Comparison of ENCODE assay signal across 9 cellular contexts in the genomic region with DNA sequence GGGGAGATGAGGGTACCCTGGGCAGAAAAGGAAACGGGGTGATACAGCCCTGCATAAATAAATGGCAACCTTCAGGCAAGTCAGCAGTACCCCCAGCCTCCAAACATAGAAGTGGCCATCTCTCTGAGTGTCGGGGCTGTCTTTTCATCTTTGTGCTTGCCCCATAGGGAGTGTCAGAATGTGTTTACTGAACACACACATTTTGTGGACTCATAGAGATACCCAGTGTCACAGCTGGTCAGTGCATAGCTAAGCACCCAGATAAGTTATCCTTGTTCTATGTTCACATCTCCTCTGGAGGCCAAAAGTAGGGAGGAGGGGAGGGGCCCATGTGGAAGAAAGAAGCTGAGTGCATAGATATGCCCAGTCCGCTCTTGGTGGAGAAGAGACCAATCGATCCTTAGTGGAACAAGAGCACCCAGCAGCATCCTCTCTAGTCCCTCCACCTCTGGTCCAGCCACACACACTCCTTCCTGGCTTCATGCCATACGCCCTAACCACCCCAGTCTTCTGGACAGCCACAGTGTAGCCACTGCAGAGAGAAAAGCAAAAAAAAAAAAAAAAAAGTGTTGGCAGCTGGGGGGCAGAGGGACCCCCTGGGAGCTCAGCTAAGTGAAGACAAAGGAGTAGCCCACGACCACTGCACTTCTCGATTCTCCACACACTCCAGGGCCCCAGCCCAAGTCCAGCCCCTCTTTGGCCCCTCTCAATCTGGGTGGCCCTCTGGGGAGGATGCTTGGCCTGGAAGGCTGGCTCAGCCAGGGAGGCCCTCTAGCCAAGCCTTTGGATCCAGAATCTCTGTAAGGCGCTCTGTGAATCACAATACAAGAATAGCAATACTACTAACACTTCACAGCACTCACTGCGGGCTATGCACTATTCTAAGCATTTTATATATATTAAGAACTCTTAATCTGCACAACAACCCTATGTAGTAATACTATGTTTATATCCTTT. TPM values are rescaled to one million over a fixed set of nuclear protein-coding genes. Genes with fewer than 3 reads are reported as not detected.
DNase-seq lines count a peak whose midpoint lies in the region; TF ChIP-seq lines count a peak whose summit lies in the region.
"Had no signal": no experiment of that assay in that cellular context is flagged by ENCODE, and none has a peak within 500 bp of the region (broad histone marks: within the 10 kb centered on the region; RNA-seq: fewer than 3 reads in every experiment).

No MANE protein-coding gene starts in this region.

- H3K36me3 ChIP-seq in ascending aorta, result peaks cover 11 to 13% of the 10 kb centered on the region in 2 donors
- H3K36me3 ChIP-seq in hepatocyte (replicated peaks; ENCODE audit: insufficient read depth, low read depth), result no peaks in the 10 kb centered on the region
- peaks cover 4 to 9% (median 6%) of the 10 kb centered on the region in 3 donors for H3K36me3 ChIP-seq in skeletal muscle tissue (ENCODE audit: control insufficient read depth in 3 of 3, insufficient read depth in 3 of 3, low read length in 3 of 3)
- no peaks in the 10 kb centered on the region for H3K36me3 ChIP-seq in MM.1S (replicated peaks; ENCODE audit: insufficient read depth, low read length)

- H3K79me2 ChIP-seq in hepatocyte (no peaks in the 10 kb centered on the region), MM.1S (ENCODE audit: low read length) (no peaks in the 10 kb centered on the region)

- H3K9me3 ChIP-seq in ascending aorta (no peaks in the 10 kb centered on the region), hepatocyte (ENCODE audit: low read depth) (no peaks in the 10 kb centered on the region), skeletal muscle tissue (ENCODE audit: control insufficient read depth in 3 of 3, low read length in 3 of 3) (no peaks in the 10 kb centered on the region), MM.1S (replicated peaks; ENCODE audit: insufficient read depth, low read length) (no peaks in the 10 kb centered on the region)

- H3K4me2 ChIP-seq in hepatocyte, result peak overlapping the region; percentile 98
- H3K4me2 ChIP-seq in MM.1S (ENCODE audit: low read depth, low read length), result no peak overlapping the region
- H3K4me2 ChIP-seq: PC-9 had no signal

- WGBS in hepatocyte (ENCODE audit: low lambda C conversion rate, missing lambda C conversion rate), result 67% methylated on average over 8 of the region's 9 CpGs

- TF ChIP-seq CTCF in ascending aorta (IDR thresholded peaks at IDR 0.05), result no peak
- no peak for TF ChIP-seq CTCF in hepatocyte (IDR thresholded peaks at IDR 0.05; ENCODE audit: poor library complexity)
- no peak for TF ChIP-seq CTCF in MM.1S (IDR thresholded peaks at IDR 0.05; ENCODE audit: low read length)

- peak overlapping the region; percentile 70 to 85 for H3K4me3 ChIP-seq in ascending aorta
- H3K4me3 ChIP-seq in hepatocyte, result no peak overlapping the region
- peak overlapping the region; percentile 73 to 97 (median 90) for H3K4me3 ChIP-seq in skeletal muscle tissue (ENCODE audit: low read length in 3 of 3)
- no peak overlapping the region for H3K4me3 ChIP-seq in MM.1S (ENCODE audit: low read length)
- H3K4me3 ChIP-seq: PC-9 had no signal

- H3K4me1 ChIP-seq in ascending aorta, result peaks cover 6 to 47% of the 10 kb centered on the region in 2 donors
- no peaks in the 10 kb centered on the region for H3K4me1 ChIP-seq in hepatocyte (ENCODE audit: insufficient read depth)
- H3K4me1 ChIP-seq in skeletal muscle tissue (ENCODE audit: control insufficient read depth in 3 of 3, insufficient read depth in 3 of 3, low read length in 3 of 3), result peaks cover 60 to 78% (median 63%) of the 10 kb centered on the region in 3 donors
- H3K4me1 ChIP-seq in MM.1S (ENCODE audit: low read length), result peaks cover 5% of the 10 kb centered on the region; the same call in 1 of the 2 replicates

- H2AFZ ChIP-seq in hepatocyte, result no peak overlapping the region
- no peak overlapping the region for H2AFZ ChIP-seq in MM.1S (ENCODE audit: low read length)
- H2AFZ ChIP-seq: PC-9 had no signal

- no peaks in the 10 kb centered on the region for H4K20me1 ChIP-seq in hepatocyte (ENCODE audit: insufficient read depth, poor library complexity, severe bottlenecking)
- no peaks in the 10 kb centered on the region for H4K20me1 ChIP-seq in MM.1S (ENCODE audit: insufficient read depth, low read length)

- no peaks in the 10 kb centered on the region for H3K27me3 ChIP-seq in ascending aorta
- peaks cover 42% of the 10 kb centered on the region for H3K27me3 ChIP-seq in hepatocyte
- no peaks in the 10 kb centered on the region for H3K27me3 ChIP-seq in skeletal muscle tissue (ENCODE audit: control insufficient read depth in 3 of 3, insufficient read depth in 3 of 3, low read length in 3 of 3)
- H3K27me3 ChIP-seq in MM.1S (replicated peaks; ENCODE audit: insufficient read depth, low read length), result peaks cover 28% of the 10 kb centered on the region

- intact Hi-C loops in ascending aorta (cut with DNase I), result loop anchor here (1.0 kb wide), 1 partner anchor 16 kb away; no protein-coding TSS in a partner anchor

- H3K9me2 ChIP-seq in hepatocyte (replicated peaks; ENCODE audit: insufficient read depth), result no peaks in the 10 kb centered on the region
- H3K9me2 ChIP-seq in MM.1S (replicated peaks; ENCODE audit: insufficient read depth, low read length), result no peaks in the 10 kb centered on the region

- H3K27ac ChIP-seq in ascending aorta (peak overlapping the region; percentile 92 to 95), hepatocyte (no peak overlapping the region), skeletal muscle tissue (ENCODE audit: low read depth, low read length) (peak overlapping the region; percentile 89), MM.1S (ENCODE audit: low read length) (no peak overlapping the region)
- H3K27ac ChIP-seq: PC-9 had no signal

- H3K9ac ChIP-seq in skeletal muscle tissue (ENCODE audit: low read depth in 1 of 3, low read length in 3 of 3), result peak overlapping the region; percentile 91 to 97 (median 94)
- no peak overlapping the region for H3K9ac ChIP-seq in MM.1S (ENCODE audit: low read length)

- H3F3A ChIP-seq in MM.1S (ENCODE audit: insufficient read depth, low read length), result no peaks in the 10 kb centered on the region

- DNase-seq in ascending aorta (ENCODE audit: low spot score in 2 of 2) (peak in 1 of 2 donors; percentile 78), hepatocyte (ENCODE audit: low spot score) (no peak), RPMI8226 (no peak), T-helper 2 cell (no peak), MM.1S (no peak)
- DNase-seq: cerebellar nuclear complex, NCI-H345, PC-9 had no signal

RNA-seq across cellular contexts. Expression of a gene that starts 2.6 kb away (rescaled TPM):
- total RNA-seq in ascending aorta (246 TPM), hepatocyte (13.0 and 15.2 TPM in 2 replicates), skeletal muscle tissue (123 TPM)
- polyA plus RNA-seq in hepatocyte, result 18.9 and 22.8 TPM in 2 replicates

RNA-seq across cellular contexts. Expression of a gene that starts 10.7 kb away (rescaled TPM):
- 57.2 TPM for total RNA-seq in ascending aorta
- 159 and 177 TPM in 2 replicates for total RNA-seq in hepatocyte
- 227 and 236 TPM in 2 replicates for polyA plus RNA-seq in hepatocyte
- 42.3 TPM for total RNA-seq in skeletal muscle tissue

RNA-seq across cellular contexts. Expression of a gene that starts 15.1 kb away (rescaled TPM):
- total RNA-seq in ascending aorta (3.6 TPM), hepatocyte (36.2 and 48.7 TPM in 2 replicates), skeletal muscle tissue (19.8 TPM)
- polyA plus RNA-seq in hepatocyte, result 38.0 and 43.7 TPM in 2 replicates

RNA-seq across cellular contexts. Expression of a gene that starts 23.7 kb away (rescaled TPM):
- total RNA-seq in ascending aorta, result 566 TPM
- total RNA-seq in hepatocyte, result 1,401 and 1,504 TPM in 2 replicates
- 2,624 and 2,749 TPM in 2 replicates for polyA plus RNA-seq in hepatocyte
- total RNA-seq in skeletal muscle tissue, result 1,640 TPM

RNA-seq across cellular contexts. Expression of a gene that starts 37.8 kb away (rescaled TPM):
- total RNA-seq in ascending aorta, result 1.6 TPM
- 7.9 and 10.8 TPM in 2 replicates for total RNA-seq in hepatocyte
- 3.7 and 4.1 TPM in 2 replicates for polyA plus RNA-seq in hepatocyte
- total RNA-seq in skeletal muscle tissue, result 3.1 TPM

Comparison
In these comparisons a context has a peak if more than half of its experiments do, and no peak if none do; other contexts are left out.
1. H3K27ac ChIP-seq: peak in ascending aorta (2 of 2) and skeletal muscle tissue (single experiment); none in hepatocyte (single experiment) and MM.1S (single experiment).
2. H3K4me3 ChIP-seq: peak in ascending aorta (2 of 2) and skeletal muscle tissue (3 of 3); none in hepatocyte (single experiment) and MM.1S (single experiment).